Comparison of ENCODE assay signal across 1 cellular context in the genomic region with DNA sequence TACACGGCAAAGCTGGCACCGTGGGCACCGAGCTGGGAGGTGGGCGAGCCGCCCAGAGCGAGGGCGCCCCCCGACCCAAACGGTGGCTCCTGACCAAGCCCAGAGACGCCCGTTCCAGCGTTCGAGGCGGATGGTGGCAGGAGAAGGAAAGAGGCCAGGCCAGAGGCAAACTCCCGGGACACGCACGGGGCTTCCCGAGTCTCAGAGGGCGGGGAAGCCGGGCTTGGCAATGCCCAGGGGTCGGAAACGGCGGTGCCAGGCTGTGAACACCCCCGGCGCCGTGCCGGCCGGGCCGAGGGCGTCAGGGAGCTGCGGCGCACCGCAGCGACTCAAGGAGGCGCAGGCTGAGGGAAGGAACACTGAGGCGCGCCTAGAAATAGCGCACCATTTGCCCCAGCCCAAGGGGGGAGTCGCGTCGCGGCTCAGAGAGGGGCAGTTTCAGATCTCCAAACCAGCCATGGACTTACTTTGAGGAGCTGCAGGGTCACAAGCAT.
TF ChIP-seq lines count a peak whose summit lies in the region.

No MANE protein-coding gene starts in this region.

TF ChIP-seq in K562, 482 proteins besides CTCF, POLR2A, EP300 and RAD21 (continued from another document and continues in another):
- TF ChIP-seq, protein P1, sequence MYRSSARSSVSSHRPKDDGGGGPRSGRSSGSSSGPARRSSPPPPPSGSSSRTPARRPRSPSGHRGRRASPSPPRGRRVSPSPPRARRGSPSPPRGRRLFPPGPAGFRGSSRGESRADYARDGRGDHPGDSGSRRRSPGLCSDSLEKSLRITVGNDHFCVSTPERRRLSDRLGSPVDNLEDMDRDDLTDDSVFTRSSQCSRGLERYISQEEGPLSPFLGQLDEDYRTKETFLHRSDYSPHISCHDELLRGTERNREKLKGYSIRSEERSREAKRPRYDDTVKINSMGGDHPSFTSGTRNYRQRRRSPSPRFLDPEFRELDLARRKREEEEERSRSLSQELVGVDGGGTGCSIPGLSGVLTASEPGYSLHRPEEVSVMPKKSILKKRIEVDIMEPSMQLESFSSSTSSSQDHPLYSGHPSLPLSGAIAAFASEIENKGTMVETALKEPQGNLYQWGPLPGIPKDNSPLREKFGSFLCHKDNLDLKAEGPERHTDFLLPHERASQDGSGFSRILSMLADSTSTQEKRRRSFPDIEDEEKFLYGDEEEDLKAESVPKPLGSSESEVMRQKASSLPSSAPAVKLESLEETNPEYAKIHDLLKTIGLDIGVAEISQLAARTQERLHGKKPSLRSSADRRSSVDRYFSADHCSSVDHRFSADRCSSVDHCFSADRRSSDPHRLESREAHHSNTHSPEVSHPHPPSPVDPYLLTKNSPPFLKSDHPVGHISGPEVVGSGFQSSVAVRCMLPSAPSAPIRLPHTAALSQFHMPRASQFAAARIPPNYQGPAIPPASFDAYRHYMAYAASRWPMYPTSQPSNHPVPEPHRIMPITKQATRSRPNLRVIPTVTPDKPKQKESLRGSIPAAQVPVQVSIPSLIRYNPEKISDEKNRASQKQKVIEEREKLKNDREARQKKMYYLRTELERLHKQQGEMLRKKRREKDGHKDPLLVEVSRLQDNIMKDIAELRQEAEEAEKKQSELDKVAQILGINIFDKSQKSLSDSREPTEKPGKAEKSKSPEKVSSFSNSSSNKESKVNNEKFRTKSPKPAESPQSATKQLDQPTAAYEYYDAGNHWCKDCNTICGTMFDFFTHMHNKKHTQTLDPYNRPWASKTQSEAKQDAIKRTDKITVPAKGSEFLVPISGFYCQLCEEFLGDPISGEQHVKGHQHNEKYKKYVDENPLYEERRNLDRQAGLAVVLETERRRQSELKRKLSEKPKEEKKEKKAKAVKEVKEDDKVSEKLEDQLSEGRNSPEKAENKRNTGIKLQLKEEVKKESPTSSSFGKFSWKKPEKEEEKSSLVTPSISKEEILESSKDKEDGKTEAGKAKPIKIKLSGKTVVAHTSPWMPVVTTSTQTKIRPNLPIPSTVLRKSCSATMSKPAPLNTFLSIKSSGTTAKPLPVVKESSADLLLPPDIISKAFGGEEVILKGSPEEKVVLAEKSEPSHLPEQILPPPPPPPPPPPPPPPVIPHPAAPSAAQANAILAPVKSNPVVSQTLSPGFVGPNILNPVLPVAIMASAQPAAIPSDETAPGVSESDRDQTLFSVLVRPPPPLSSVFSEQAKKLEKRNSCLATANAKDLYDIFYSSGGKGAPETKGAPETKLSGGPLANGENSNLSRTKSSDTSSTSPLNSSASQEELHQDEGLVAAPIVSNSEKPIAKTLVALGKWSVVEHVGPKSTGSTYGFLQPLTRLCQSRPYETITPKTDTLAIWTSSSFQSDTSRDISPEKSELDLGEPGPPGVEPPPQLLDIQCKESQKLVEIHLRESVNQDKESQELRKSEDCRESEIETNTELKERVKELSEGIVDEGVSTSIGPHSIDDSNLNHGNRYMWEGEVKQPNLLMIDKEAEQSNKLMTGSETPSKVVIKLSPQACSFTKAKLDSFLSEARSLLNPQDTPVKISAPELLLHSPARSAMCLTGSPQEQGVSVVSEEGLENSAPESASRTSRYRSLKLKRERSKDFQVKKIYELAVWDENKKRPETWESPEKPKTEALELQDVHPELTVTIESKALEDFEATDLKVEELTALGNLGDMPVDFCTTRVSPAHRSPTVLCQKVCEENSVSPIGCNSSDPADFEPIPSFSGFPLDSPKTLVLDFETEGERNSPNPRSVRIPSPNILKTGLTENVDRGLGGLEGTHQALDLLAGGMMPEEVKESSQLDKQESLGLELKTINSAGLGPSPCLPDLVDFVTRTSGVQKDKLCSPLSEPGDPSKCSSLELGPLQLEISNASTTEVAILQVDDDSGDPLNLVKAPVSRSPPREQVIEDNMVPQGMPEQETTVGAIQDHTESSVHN (IDR thresholded peaks at IDR 0.05; ENCODE audit: borderline replicate concordance in 1 of 2, low read depth in 1 of 2) = no peak
- TF ChIP-seq PYGO2 (tag; IDR thresholded peaks at IDR 0.05) (no peak), BRD4 (IDR thresholded peaks at IDR 0.05) (0 out of 2 replicates have a peak, but pooled peaks have one; percentile 1), POLR2AphosphoS2 (IDR thresholded peaks at IDR 0.05; ENCODE audit: low read length) (no peak), HNRNPL (IDR thresholded peaks at IDR 0.05; ENCODE audit: low read depth, low read length) (peak; percentile 92), PHF20 (IDR thresholded peaks at IDR 0.05; ENCODE audit: partially characterized antibody) (no peak), PRMT5 (CRISPR knock-in tag; IDR thresholded peaks at IDR 0.05) (0 out of 2 replicates have a peak, but pooled peaks have one; percentile 14), TAF9B (IDR thresholded peaks at IDR 0.05; ENCODE audit: partially characterized antibody) (no peak), MAZ (CRISPR knock-in tag; conservative IDR thresholded peaks at IDR 0.05 in 1 of 2, IDR thresholded peaks at IDR 0.05 in 1 of 2) (peak in 1 of 2 experiments; percentile 51; a peak in 1 of 4 replicates), U2AF1 (optimal IDR thresholded peaks at IDR 0.05; ENCODE audit: low read depth, low read length) (no peak), KAT8 (IDR thresholded peaks at IDR 0.05; ENCODE audit: low read depth) (no peak), GABPB2 (CRISPR knock-in tag; conservative IDR thresholded peaks at IDR 0.05) (no peak), LEF1 (IDR thresholded peaks at IDR 0.05) (no peak), ZBTB7A (IDR thresholded peaks at IDR 0.05; ENCODE audit: borderline replicate concordance, control insufficient read depth, low read depth, low read length) (no peak), LCOR (CRISPR knock-in tag; IDR thresholded peaks at IDR 0.05) (no peak), PTBP1 (IDR thresholded peaks at IDR 0.05; ENCODE audit: low read depth, low read length) (no peak), ATF1 (CRISPR knock-in tag; IDR thresholded peaks at IDR 0.05) (no peak), ATF1 (tag; IDR thresholded peaks at IDR 0.05) (no peak; the same call in none of the 2 replicates), BRF1 (IDR thresholded peaks at IDR 0.05; ENCODE audit: borderline replicate concordance, extremely low read depth, insufficient read length) (no peak), SPI1 (IDR thresholded peaks at IDR 0.05; ENCODE audit: borderline replicate concordance, low read depth, low read length) (no peak), RBBP5 (IDR thresholded peaks at IDR 0.05; ENCODE audit: borderline replicate concordance, insufficient read depth, low read length, poor library complexity, severe bottlenecking) (peak; percentile 46), IFI16 (CRISPR knock-in tag; IDR thresholded peaks at IDR 0.05) (no peak)
- TF ChIP-seq, protein P2, sequence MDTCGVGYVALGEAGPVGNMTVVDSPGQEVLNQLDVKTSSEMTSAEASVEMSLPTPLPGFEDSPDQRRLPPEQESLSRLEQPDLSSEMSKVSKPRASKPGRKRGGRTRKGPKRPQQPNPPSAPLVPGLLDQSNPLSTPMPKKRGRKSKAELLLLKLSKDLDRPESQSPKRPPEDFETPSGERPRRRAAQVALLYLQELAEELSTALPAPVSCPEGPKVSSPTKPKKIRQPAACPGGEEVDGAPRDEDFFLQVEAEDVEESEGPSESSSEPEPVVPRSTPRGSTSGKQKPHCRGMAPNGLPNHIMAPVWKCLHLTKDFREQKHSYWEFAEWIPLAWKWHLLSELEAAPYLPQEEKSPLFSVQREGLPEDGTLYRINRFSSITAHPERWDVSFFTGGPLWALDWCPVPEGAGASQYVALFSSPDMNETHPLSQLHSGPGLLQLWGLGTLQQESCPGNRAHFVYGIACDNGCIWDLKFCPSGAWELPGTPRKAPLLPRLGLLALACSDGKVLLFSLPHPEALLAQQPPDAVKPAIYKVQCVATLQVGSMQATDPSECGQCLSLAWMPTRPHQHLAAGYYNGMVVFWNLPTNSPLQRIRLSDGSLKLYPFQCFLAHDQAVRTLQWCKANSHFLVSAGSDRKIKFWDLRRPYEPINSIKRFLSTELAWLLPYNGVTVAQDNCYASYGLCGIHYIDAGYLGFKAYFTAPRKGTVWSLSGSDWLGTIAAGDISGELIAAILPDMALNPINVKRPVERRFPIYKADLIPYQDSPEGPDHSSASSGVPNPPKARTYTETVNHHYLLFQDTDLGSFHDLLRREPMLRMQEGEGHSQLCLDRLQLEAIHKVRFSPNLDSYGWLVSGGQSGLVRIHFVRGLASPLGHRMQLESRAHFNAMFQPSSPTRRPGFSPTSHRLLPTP (IDR thresholded peaks at IDR 0.05; ENCODE audit: borderline replicate concordance, extremely low read depth, insufficient read length) = no peak
- TF ChIP-seq, protein P3, sequence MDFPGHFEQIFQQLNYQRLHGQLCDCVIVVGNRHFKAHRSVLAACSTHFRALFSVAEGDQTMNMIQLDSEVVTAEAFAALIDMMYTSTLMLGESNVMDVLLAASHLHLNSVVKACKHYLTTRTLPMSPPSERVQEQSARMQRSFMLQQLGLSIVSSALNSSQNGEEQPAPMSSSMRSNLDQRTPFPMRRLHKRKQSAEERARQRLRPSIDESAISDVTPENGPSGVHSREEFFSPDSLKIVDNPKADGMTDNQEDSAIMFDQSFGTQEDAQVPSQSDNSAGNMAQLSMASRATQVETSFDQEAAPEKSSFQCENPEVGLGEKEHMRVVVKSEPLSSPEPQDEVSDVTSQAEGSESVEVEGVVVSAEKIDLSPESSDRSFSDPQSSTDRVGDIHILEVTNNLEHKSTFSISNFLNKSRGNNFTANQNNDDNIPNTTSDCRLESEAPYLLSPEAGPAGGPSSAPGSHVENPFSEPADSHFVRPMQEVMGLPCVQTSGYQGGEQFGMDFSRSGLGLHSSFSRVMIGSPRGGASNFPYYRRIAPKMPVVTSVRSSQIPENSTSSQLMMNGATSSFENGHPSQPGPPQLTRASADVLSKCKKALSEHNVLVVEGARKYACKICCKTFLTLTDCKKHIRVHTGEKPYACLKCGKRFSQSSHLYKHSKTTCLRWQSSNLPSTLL (IDR thresholded peaks at IDR 0.05) = no peak
- TF ChIP-seq, protein P4, sequence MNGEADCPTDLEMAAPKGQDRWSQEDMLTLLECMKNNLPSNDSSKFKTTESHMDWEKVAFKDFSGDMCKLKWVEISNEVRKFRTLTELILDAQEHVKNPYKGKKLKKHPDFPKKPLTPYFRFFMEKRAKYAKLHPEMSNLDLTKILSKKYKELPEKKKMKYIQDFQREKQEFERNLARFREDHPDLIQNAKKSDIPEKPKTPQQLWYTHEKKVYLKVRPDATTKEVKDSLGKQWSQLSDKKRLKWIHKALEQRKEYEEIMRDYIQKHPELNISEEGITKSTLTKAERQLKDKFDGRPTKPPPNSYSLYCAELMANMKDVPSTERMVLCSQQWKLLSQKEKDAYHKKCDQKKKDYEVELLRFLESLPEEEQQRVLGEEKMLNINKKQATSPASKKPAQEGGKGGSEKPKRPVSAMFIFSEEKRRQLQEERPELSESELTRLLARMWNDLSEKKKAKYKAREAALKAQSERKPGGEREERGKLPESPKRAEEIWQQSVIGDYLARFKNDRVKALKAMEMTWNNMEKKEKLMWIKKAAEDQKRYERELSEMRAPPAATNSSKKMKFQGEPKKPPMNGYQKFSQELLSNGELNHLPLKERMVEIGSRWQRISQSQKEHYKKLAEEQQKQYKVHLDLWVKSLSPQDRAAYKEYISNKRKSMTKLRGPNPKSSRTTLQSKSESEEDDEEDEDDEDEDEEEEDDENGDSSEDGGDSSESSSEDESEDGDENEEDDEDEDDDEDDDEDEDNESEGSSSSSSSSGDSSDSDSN (IDR thresholded peaks at IDR 0.05; ENCODE audit: borderline replicate concordance in 1 of 2, low read depth in 2 of 2, low read length in 2 of 2) = 0 out of 4 replicates have a peak, but pooled peaks have one; percentile 2 to 70
- TF ChIP-seq, protein P5, sequence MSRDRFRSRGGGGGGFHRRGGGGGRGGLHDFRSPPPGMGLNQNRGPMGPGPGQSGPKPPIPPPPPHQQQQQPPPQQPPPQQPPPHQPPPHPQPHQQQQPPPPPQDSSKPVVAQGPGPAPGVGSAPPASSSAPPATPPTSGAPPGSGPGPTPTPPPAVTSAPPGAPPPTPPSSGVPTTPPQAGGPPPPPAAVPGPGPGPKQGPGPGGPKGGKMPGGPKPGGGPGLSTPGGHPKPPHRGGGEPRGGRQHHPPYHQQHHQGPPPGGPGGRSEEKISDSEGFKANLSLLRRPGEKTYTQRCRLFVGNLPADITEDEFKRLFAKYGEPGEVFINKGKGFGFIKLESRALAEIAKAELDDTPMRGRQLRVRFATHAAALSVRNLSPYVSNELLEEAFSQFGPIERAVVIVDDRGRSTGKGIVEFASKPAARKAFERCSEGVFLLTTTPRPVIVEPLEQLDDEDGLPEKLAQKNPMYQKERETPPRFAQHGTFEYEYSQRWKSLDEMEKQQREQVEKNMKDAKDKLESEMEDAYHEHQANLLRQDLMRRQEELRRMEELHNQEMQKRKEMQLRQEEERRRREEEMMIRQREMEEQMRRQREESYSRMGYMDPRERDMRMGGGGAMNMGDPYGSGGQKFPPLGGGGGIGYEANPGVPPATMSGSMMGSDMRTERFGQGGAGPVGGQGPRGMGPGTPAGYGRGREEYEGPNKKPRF (IDR thresholded peaks at IDR 0.05; ENCODE audit: low read depth, low read length) = no peak
- TF ChIP-seq, protein P6, sequence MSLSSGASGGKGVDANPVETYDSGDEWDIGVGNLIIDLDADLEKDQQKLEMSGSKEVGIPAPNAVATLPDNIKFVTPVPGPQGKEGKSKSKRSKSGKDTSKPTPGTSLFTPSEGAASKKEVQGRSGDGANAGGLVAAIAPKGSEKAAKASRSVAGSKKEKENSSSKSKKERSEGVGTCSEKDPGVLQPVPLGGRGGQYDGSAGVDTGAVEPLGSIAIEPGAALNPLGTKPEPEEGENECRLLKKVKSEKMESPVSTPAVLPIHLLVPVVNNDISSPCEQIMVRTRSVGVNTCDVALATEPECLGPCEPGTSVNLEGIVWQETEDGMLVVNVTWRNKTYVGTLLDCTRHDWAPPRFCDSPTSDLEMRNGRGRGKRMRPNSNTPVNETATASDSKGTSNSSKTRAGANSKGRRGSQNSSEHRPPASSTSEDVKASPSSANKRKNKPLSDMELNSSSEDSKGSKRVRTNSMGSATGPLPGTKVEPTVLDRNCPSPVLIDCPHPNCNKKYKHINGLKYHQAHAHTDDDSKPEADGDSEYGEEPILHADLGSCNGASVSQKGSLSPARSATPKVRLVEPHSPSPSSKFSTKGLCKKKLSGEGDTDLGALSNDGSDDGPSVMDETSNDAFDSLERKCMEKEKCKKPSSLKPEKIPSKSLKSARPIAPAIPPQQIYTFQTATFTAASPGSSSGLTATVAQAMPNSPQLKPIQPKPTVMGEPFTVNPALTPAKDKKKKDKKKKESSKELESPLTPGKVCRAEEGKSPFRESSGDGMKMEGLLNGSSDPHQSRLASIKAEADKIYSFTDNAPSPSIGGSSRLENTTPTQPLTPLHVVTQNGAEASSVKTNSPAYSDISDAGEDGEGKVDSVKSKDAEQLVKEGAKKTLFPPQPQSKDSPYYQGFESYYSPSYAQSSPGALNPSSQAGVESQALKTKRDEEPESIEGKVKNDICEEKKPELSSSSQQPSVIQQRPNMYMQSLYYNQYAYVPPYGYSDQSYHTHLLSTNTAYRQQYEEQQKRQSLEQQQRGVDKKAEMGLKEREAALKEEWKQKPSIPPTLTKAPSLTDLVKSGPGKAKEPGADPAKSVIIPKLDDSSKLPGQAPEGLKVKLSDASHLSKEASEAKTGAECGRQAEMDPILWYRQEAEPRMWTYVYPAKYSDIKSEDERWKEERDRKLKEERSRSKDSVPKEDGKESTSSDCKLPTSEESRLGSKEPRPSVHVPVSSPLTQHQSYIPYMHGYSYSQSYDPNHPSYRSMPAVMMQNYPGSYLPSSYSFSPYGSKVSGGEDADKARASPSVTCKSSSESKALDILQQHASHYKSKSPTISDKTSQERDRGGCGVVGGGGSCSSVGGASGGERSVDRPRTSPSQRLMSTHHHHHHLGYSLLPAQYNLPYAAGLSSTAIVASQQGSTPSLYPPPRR (CRISPR knock-in tag; IDR thresholded peaks at IDR 0.05; ENCODE audit: borderline replicate concordance) = peak; percentile 2; the same call in 1 of the 2 replicates
